In genomic region chr7:127383123-127383835, GRCh38 we compare ENCODE assay signal across 12 cellular contexts. TPM values are rescaled to one million over a fixed set of nuclear protein-coding genes. Genes with fewer than 3 reads are reported as not detected.
DNase-seq lines count a peak whose midpoint lies in the region; ATAC-seq and TF ChIP-seq lines count a peak whose summit lies in the region.
"Had no signal": no experiment of that assay in that cellular context is flagged by ENCODE, and none has a peak within 500 bp of the region (broad histone marks: within the 10 kb centered on the region; RNA-seq: fewer than 3 reads in every experiment).

No MANE protein-coding gene starts in this region.

- H3K4me1 ChIP-seq in adipocyte (ENCODE audit: control insufficient read depth, insufficient read depth, low read length), result peaks cover 10% of the 10 kb centered on the region

- no peak for TF ChIP-seq POLR2A in GM18505 (IDR thresholded peaks at IDR 0.05; ENCODE audit: borderline replicate concordance, extremely low read depth, insufficient read depth, insufficient read length)

- no peaks in the 10 kb centered on the region for H3K9me3 ChIP-seq in adipocyte (ENCODE audit: control insufficient read depth, low read length)
- H3K9me3 ChIP-seq: upper lobe of right lung had no signal

- ATAC-seq in left lobe of liver (peak; percentile 33), GM18505 (IDR thresholded peaks at IDR 0.05; ENCODE audit: unreplicated experiment) (no peak)
- ATAC-seq: upper lobe of right lung had no signal

- H3K36me3 ChIP-seq in adipocyte (ENCODE audit: control insufficient read depth, insufficient read depth, low read length, severe bottlenecking), result peaks cover 57% of the 10 kb centered on the region

- no peaks in the 10 kb centered on the region for H3K27me3 ChIP-seq in adipocyte (replicated peaks; ENCODE audit: control insufficient read depth, insufficient read depth, low read length)
- H3K27me3 ChIP-seq: upper lobe of right lung had no signal

- H3K4me3 ChIP-seq in adipocyte (ENCODE audit: low read length), result no peak overlapping the region
- H3K4me3 ChIP-seq: upper lobe of right lung had no signal

- no peak overlapping the region for H3K9ac ChIP-seq in adipocyte (ENCODE audit: low read length)

- peak; percentile 63 for DNase-seq in DMS53 treated with DMSO at 0.1 percent for 48 hours (lab: John Stamatoyannopoulos, UW; ENCODE audit: unreplicated experiment)
- peak; percentile 30 to 60 for DNase-seq in Kasumi-1 (lab: John Stamatoyannopoulos, UW)
- peak; percentile 9 for DNase-seq in adipocyte (ENCODE audit: low read depth)
- no peak for DNase-seq in left lobe of liver (ENCODE audit: low spot score)
- DNase-seq in iPS-NIHi7 (ENCODE audit: extremely low spot score), result no peak
- DNase-seq in stimulated activated CD4-positive, alpha-beta T cell treated with anti-CD3 and anti-CD28 coated beads, Interleukin-2, amount 100 ng/mL, for 24 hours, result no peak
- DNase-seq in NCI-H446 (lab: John Stamatoyannopoulos, UW), result no peak
- DNase-seq: activated CD4-positive, CD25-positive, alpha-beta regulatory T cell; DMS 273 treated with DMSO at 0.1 percent for 48 hours; NCI-H69; upper lobe of right lung had no signal

RNA-seq across cellular contexts. Expression of gene ZNF800, which starts 9.2 kb away (rescaled TPM):
- 13.0 TPM for total RNA-seq in left lobe of liver

Comparison
In these comparisons a context has a peak if more than half of its experiments do, and no peak if none do; other contexts are left out.
1. DNase-seq: peak in DMS53 treated with DMSO at 0.1 percent for 48 hours (single experiment), Kasumi-1 (2 of 2) and adipocyte (single experiment); none in left lobe of liver (single experiment), iPS-NIHi7 (single experiment), stimulated activated CD4-positive, alpha-beta T cell treated with anti-CD3 and anti-CD28 coated beads, Interleukin-2, amount 100 ng/mL, for 24 hours (0 of 2) and NCI-H446 (0 of 2).